ENCODE assay signal across 8 cellular contexts in genomic region chr2:64453710-64454315, GRCh38. TPM values are rescaled to one million over a fixed set of nuclear protein-coding genes. Genes with fewer than 3 reads are reported as not detected.
A peak's percentile ranks its signal among the peaks of the same experiment; 100 is the strongest.
DNase-seq lines count a peak whose midpoint lies in the region; ATAC-seq and TF ChIP-seq lines count a peak whose summit lies in the region.

Gene LGALSL (plus strand): TSS chr2:64454162. CDS start chr2:64454546, 384 bp downstream.

- no peaks in the 10 kb centered on the region for H3K4me1 ChIP-seq in mucosa of descending colon (ENCODE audit: low read depth)

- peak within 1 kb of the TSS; percentile 97 for H3K27ac Mint-ChIP-seq in type B pancreatic cell

- intact Hi-C loops in mucosa of descending colon (cut with DNase I, micrococcal nuclease) = loop anchor here in 1 of 2 donors (10.0 kb wide), 1 partner anchor 49 kb away; no protein-coding TSS in a partner anchor

- DNase-seq in NCI-H748 (lab: John Stamatoyannopoulos, UW; ENCODE audit: unreplicated experiment) (peak; percentile 78), NCI-H748 treated with DMSO at 0.1 percent for 48 hours (lab: John Stamatoyannopoulos, UW) (no peak), HuH-7 (ENCODE audit: low spot score) (peak; percentile 86), epithelial cell of prostate (ENCODE audit: low read depth, low spot score) (no peak), mucosa of descending colon (peak; percentile 87 to 95 (median 91)), type B pancreatic cell (ENCODE audit: extremely low spot score, unreplicated experiment) (peak; percentile 79)

- H3K4me1 Mint-ChIP-seq in type B pancreatic cell (ENCODE audit: unreplicated experiment) = peaks cover 17% of the 10 kb centered on the region

- H3K27ac ChIP-seq in epithelial cell of prostate = peak within 1 kb of the TSS; percentile 93

- H3K4me3 ChIP-seq in WI38 (ENCODE audit: low read depth, low read length) (peak within 1 kb of the TSS; percentile 59), mucosa of descending colon (peak within 1 kb of the TSS; percentile 64)

- no peaks in the 10 kb centered on the region for H3K9me3 Mint-ChIP-seq in type B pancreatic cell

- H3K27me3 Mint-ChIP-seq in type B pancreatic cell = no peaks in the 10 kb centered on the region

- H3K36me3 Mint-ChIP-seq in type B pancreatic cell = peaks cover 22% of the 10 kb centered on the region

- H3K36me3 ChIP-seq in mucosa of descending colon (ENCODE audit: low read depth) = no peaks in the 10 kb centered on the region

- peak within 1 kb of the TSS; percentile 95 for H3K4me3 Mint-ChIP-seq in type B pancreatic cell

- peak; percentile 58 for ATAC-seq in GM21528 (IDR thresholded peaks at IDR 0.05; ENCODE audit: low FRiP score, unreplicated experiment)
- ATAC-seq in mucosa of descending colon = peak; percentile 90

- TF ChIP-seq CTCF in WI38 (IDR thresholded peaks at IDR 0.05; ENCODE audit: low read depth, low read length) = no peak
- no peak for TF ChIP-seq CTCF in mucosa of descending colon (IDR thresholded peaks at IDR 0.05)
- TF ChIP-seq CTCF in type B pancreatic cell (conservative IDR thresholded peaks at IDR 0.05) = no peak

- H3K9me3 ChIP-seq in mucosa of descending colon = no peaks in the 10 kb centered on the region

RNA-seq across cellular contexts. Expression of gene LGALSL, which starts in this region (rescaled TPM):
- total RNA-seq in mucosa of descending colon (10 to 100 TPM; 30.7 to 40.9 (median 37.6) TPM), type B pancreatic cell (ENCODE audit: low replicate concordance) (19.2 and 20.3 TPM in 2 replicates)

Comparison
In these comparisons a context has a peak if more than half of its experiments do, and no peak if none do; other contexts are left out.
1. DNase-seq: peak in NCI-H748 (single experiment), HuH-7 (single experiment), mucosa of descending colon (3 of 3) and type B pancreatic cell (single experiment); none in NCI-H748 treated with DMSO at 0.1 percent for 48 hours (single experiment) and epithelial cell of prostate (single experiment).